Comparison of ENCODE assay signal across 15 cellular contexts in the genomic region with DNA sequence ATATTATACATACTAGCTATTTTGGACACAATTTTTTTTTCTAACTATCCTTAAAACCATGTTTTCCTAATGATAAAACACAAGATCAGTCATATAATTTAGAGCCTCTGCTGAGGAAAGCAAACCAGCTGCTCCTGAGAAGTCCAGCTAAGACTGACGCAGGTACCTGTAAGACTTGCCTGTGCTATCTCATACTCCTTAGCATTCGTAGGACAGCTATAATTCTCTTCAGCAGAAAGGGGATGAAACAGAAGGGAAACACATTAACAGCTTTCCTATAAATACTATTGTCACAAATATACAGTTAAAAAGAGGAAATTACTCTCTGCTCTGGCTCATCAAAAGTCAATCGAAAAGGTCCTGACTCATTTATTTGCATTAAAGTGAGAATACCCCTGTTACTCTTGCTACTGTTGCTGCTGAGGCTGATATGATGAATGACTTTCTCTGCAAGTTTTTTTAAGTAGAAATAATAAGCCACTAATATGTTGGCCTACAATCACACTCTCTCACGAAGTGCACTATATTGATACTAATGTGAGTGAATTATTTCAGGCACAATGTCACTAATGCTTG.
DNase-seq lines count a peak whose midpoint lies in the region; ATAC-seq and TF ChIP-seq lines count a peak whose summit lies in the region.
"Had no signal": no experiment of that assay in that cellular context is flagged by ENCODE, and none has a peak within 500 bp of the region (broad histone marks: within the 10 kb centered on the region; RNA-seq: fewer than 3 reads in every experiment).

No MANE protein-coding gene starts in this region.

- H3K27me3 ChIP-seq in HCT116 (ENCODE audit: insufficient read depth, low read length) (no peaks in the 10 kb centered on the region), PC-9 (ENCODE audit: insufficient read depth, low read depth) (no peaks in the 10 kb centered on the region), foreskin keratinocyte (no peaks in the 10 kb centered on the region)

- H3K9me3 ChIP-seq in HCT116 (ENCODE audit: control insufficient read depth in 1 of 2, insufficient read depth in 1 of 2, low read depth in 1 of 2, low read length in 2 of 2): no peaks in the 10 kb centered on the region
- H3K9me3 ChIP-seq in PC-9 (ENCODE audit: insufficient read depth, low read depth): no peaks in the 10 kb centered on the region
- H3K9me3 ChIP-seq: A549 had no signal

- DNase-seq in ELR (ENCODE audit: low read depth) (peak; percentile 14), HCT116 (ENCODE audit: low read depth, low spot score) (no peak), PC-9 (no peak), foreskin keratinocyte (peak in 1 of 2 donors; percentile 11), NCI-H2196 treated with DMSO at 0.1 percent for 48 hours (lab: John Stamatoyannopoulos, UW; ENCODE audit: unreplicated experiment) (no peak), NCI-H1436 (lab: John Stamatoyannopoulos, UW) (no peak)
- no peak for DNase-seq in stimulated activated CD8-positive, alpha-beta memory T cell treated with anti-CD3 and anti-CD28 coated beads, Interleukin-4, amount 100 ng/mL, for 48 hours
- DNase-seq: C1 segment of cervical spinal cord, DMS 273 treated with DMSO at 0.1 percent for 48 hours, KBM-7, NCI-H1436 treated with DMSO at 0.1 percent for 48 hours, NCI-H2029 treated with DMSO at 0.1 percent for 48 hours, NCI-H524, SIG-M5 had no signal

- ATAC-seq in HCT116: no peak
- ATAC-seq in foreskin keratinocyte: peak; percentile 49
- ATAC-seq: A549 had no signal

- TF ChIP-seq POLR2A in HCT116 (IDR thresholded peaks at IDR 0.05; ENCODE audit: borderline replicate concordance, extremely low read depth, insufficient read depth, insufficient read length): no peak

- no peaks in the 10 kb centered on the region for H3F3A ChIP-seq in PC-9 (ENCODE audit: insufficient read depth, low read depth)

- H3K36me3 ChIP-seq in HCT116 (ENCODE audit: control insufficient read depth in 1 of 2, insufficient read depth in 2 of 2, low read length in 2 of 2) (no peaks in the 10 kb centered on the region), PC-9 (ENCODE audit: low read depth) (no peaks in the 10 kb centered on the region)

- no peak for TF ChIP-seq RAD21 in HCT116 (IDR thresholded peaks at IDR 0.05; ENCODE audit: low read depth)

- POLR2A ChIA-PET in HCT116 (lab: Charles Lee) (no interaction called here), PC-9 (lab: Charles Lee; ENCODE audit: unreplicated experiment) (no interaction called here)

- no peaks in the 10 kb centered on the region for H3K4me1 ChIP-seq in HCT116 (ENCODE audit: control insufficient read depth in 1 of 2, insufficient read depth in 2 of 2, low read length in 2 of 2)
- H3K4me1 ChIP-seq in PC-9 (replicated peaks; ENCODE audit: insufficient read depth): no peaks in the 10 kb centered on the region
- peaks cover 9% of the 10 kb centered on the region for H3K4me1 ChIP-seq in foreskin keratinocyte
- H3K4me1 ChIP-seq: A549 had no signal

- CTCF ChIA-PET in HCT116 (lab: Charles Lee) (no interaction called here), PC-9 (lab: Charles Lee) (no interaction called here)

- H3K79me2 ChIP-seq in HCT116 (ENCODE audit: insufficient read depth, low read length): no peaks in the 10 kb centered on the region
- H3K79me2 ChIP-seq in PC-9 (ENCODE audit: low read depth): no peaks in the 10 kb centered on the region

- H3K4me3 ChIP-seq in HCT116 (replicated peaks in 1 of 2; ENCODE audit: low read depth in 1 of 2, low read length in 2 of 2): no peak overlapping the region
- H3K4me3 ChIP-seq in PC-9: no peak overlapping the region
- H3K4me3 ChIP-seq: A549 had no signal

- BruUV-seq in HCT116 (replicated peaks; lab: Mats Ljungman, UMichigan) (no TSS peak), PC-9 (replicated peaks; lab: Mats Ljungman, UMichigan) (no TSS peak)

- H2AFZ ChIP-seq in HCT116 (ENCODE audit: low read depth, low read length, poor library complexity, severe bottlenecking) (peak overlapping the region; percentile 7), PC-9 (0 out of 2 replicates have a peak overlapping the region, but pooled peaks have one; percentile 29)

- RAD21 ChIA-PET in HCT116 (lab: Charles Lee; ENCODE audit: low non-redundant PET in 1 of 2, low total read pairs in 2 of 2, uncharacterized antibody in 2 of 2, unreplicated experiment in 2 of 2): no interaction called here

- H3K4me2 ChIP-seq in HCT116 (ENCODE audit: low read length) (no peak overlapping the region), PC-9 (no peak overlapping the region)
- H3K4me2 ChIP-seq: A549 had no signal

- TF ChIP-seq CTCF in HCT116 (IDR thresholded peaks at IDR 0.05 in 2 of 3, conservative IDR thresholded peaks at IDR 0.05 in 1 of 3; ENCODE audit: borderline replicate concordance in 1 of 3, insufficient read depth in 1 of 3, low read depth in 2 of 3, low read length in 2 of 3): no peak
- no peak for TF ChIP-seq CTCF in PC-9 (conservative IDR thresholded peaks at IDR 0.05)
- TF ChIP-seq CTCF in foreskin keratinocyte (conservative IDR thresholded peaks at IDR 0.05): no peak

- H3K9ac ChIP-seq in HCT116 (ENCODE audit: low read length): no peak overlapping the region

- H3K27ac ChIP-seq in HCT116 (ENCODE audit: low read depth, low read length): no peak overlapping the region
- H3K27ac ChIP-seq in PC-9: no peak overlapping the region
- H3K27ac ChIP-seq in foreskin keratinocyte: no peak overlapping the region
- H3K27ac ChIP-seq: A549 had no signal

- H4K20me1 ChIP-seq in HCT116 (ENCODE audit: insufficient read depth) (no peaks in the 10 kb centered on the region), PC-9 (ENCODE audit: insufficient read depth) (no peaks in the 10 kb centered on the region)

- intact Hi-C loops in HCT116 (cut with micrococcal nuclease) (no loop called here), PC-9 (cut with micrococcal nuclease; ENCODE audit: unreplicated experiment) (no loop called here)

- H3K9me2 ChIP-seq in HCT116 (ENCODE audit: insufficient read depth) (no peaks in the 10 kb centered on the region), PC-9 (ENCODE audit: insufficient read depth) (no peaks in the 10 kb centered on the region; the same call in 1 of the 2 replicates)

TF ChIP-seq in HCT116, 20 proteins besides CTCF, POLR2A, EP300 and RAD21:
- TF ChIP-seq SIN3A (IDR thresholded peaks at IDR 0.05; ENCODE audit: low read depth): no peak
- no peak for TF ChIP-seq FOSL1 (IDR thresholded peaks at IDR 0.05; ENCODE audit: low read depth)
- no peak for TF ChIP-seq EGR1 (IDR thresholded peaks at IDR 0.05; ENCODE audit: low read depth)
- no peak for TF ChIP-seq TCF7L2 (IDR thresholded peaks at IDR 0.05; ENCODE audit: borderline replicate concordance, extremely low read depth, insufficient read depth, insufficient read length)
- no peak for TF ChIP-seq POLR2AphosphoS5 (IDR thresholded peaks at IDR 0.05; ENCODE audit: low read depth, low read length)
- TF ChIP-seq SRF (IDR thresholded peaks at IDR 0.05; ENCODE audit: low read depth): no peak
- TF ChIP-seq, protein P1, sequence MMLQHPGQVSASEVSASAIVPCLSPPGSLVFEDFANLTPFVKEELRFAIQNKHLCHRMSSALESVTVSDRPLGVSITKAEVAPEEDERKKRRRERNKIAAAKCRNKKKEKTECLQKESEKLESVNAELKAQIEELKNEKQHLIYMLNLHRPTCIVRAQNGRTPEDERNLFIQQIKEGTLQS (IDR thresholded peaks at IDR 0.05): no peak
- TF ChIP-seq EZH2 (IDR thresholded peaks at IDR 0.05): no peak
- no peak for TF ChIP-seq SP1 (IDR thresholded peaks at IDR 0.05; ENCODE audit: low read depth)
- no peak for TF ChIP-seq EZH2phosphoT487 (IDR thresholded peaks at IDR 0.05; ENCODE audit: borderline replicate concordance)
TF ChIP-seq in HCT116: peak in this region for 0.
